1 cellular context compared by ENCODE assay signal in genomic region chr9:24011206-24011605, GRCh38.
TF ChIP-seq lines count a peak whose summit lies in the region.

No MANE protein-coding gene starts in this region.

TF ChIP-seq in WTC11, 78 proteins besides CTCF, POLR2A, EP300 and RAD21 (continued from another document):
- TF ChIP-seq MXD4 (CRISPR knock-in tag; IDR thresholded peaks at IDR 0.05; ENCODE audit: borderline replicate concordance) (no peak), ZSCAN18 (CRISPR knock-in tag; IDR thresholded peaks at IDR 0.05) (no peak), FOXJ3 (CRISPR knock-in tag; IDR thresholded peaks at IDR 0.05; ENCODE audit: borderline replicate concordance) (no peak), ZBTB43 (CRISPR knock-in tag; IDR thresholded peaks at IDR 0.05) (no peak), ARID4B (CRISPR knock-in tag; IDR thresholded peaks at IDR 0.05; ENCODE audit: borderline replicate concordance) (no peak)
